ENCODE assay signal across 22 cellular contexts in genomic region chr12:56010112-56010570, GRCh38. TPM values are rescaled to one million over a fixed set of nuclear protein-coding genes. Genes with fewer than 3 reads are reported as not detected.
DNase-seq lines count a peak whose midpoint lies in the region; ATAC-seq and TF ChIP-seq lines count a peak whose summit lies in the region.
"Had no signal": no experiment of that assay in that cellular context is flagged by ENCODE, and none has a peak within 500 bp of the region (broad histone marks: within the 10 kb centered on the region; RNA-seq: fewer than 3 reads in every experiment).

No MANE protein-coding gene starts in this region.

- H3K9me3 Mint-ChIP-seq in activated naive CD8-positive, alpha-beta T cell (ENCODE audit: low read depth) = no peaks in the 10 kb centered on the region
- no peaks in the 10 kb centered on the region for H3K9me3 Mint-ChIP-seq in activated naive CD8-positive, alpha-beta T cell treated with anti-CD3 and anti-CD28 coated beads, Interleukin-2, amount 50 U/mL, for 24 hours
- no peaks in the 10 kb centered on the region for H3K9me3 Mint-ChIP-seq in chondrocyte (ENCODE audit: low read depth)
- H3K9me3 Mint-ChIP-seq: activated CD8-positive, alpha-beta T cell treated with anti-CD3 and anti-CD28 coated beads for 36 hours had no signal

- H3K9me3 ChIP-seq in stomach smooth muscle (ENCODE audit: control insufficient read depth in 2 of 2, low read length in 2 of 2) = no peaks in the 10 kb centered on the region
- H3K9me3 ChIP-seq: right atrium auricular region, stomach, uterus had no signal

- peaks cover 10% of the 10 kb centered on the region for H3K36me3 Mint-ChIP-seq in activated naive CD8-positive, alpha-beta T cell
- no peaks in the 10 kb centered on the region for H3K36me3 Mint-ChIP-seq in activated naive CD8-positive, alpha-beta T cell treated with anti-CD3 and anti-CD28 coated beads, Interleukin-2, amount 50 U/mL, for 24 hours (ENCODE audit: low read depth)
- no peaks in the 10 kb centered on the region for H3K36me3 Mint-ChIP-seq in chondrocyte (ENCODE audit: low read depth)

- no peak overlapping the region for H3K27ac Mint-ChIP-seq in activated naive CD8-positive, alpha-beta T cell
- no peak overlapping the region for H3K27ac Mint-ChIP-seq in activated naive CD8-positive, alpha-beta T cell treated with anti-CD3 and anti-CD28 coated beads, Interleukin-2, amount 50 U/mL, for 24 hours
- no peak overlapping the region for H3K27ac Mint-ChIP-seq in chondrocyte (ENCODE audit: unreplicated experiment)
- H3K27ac Mint-ChIP-seq: activated CD8-positive, alpha-beta T cell treated with anti-CD3 and anti-CD28 coated beads for 36 hours had no signal

- H3K27ac ChIP-seq in stomach smooth muscle (ENCODE audit: low read length) = peak overlapping the region; percentile 24
- H3K27ac ChIP-seq: GM23248, right atrium auricular region, stomach, uterus, WERI-Rb-1 had no signal

- peaks cover 0 to 8% of the 10 kb centered on the region in 2 donors for H3K36me3 ChIP-seq in stomach smooth muscle (ENCODE audit: control insufficient read depth in 2 of 2, insufficient read depth in 2 of 2, low read length in 2 of 2)
- H3K36me3 ChIP-seq: right atrium auricular region, uterus had no signal

- H3K27me3 ChIP-seq in stomach smooth muscle (ENCODE audit: control insufficient read depth in 1 of 2, insufficient read depth in 2 of 2, low read length in 2 of 2) = no peaks in the 10 kb centered on the region
- H3K27me3 ChIP-seq: right atrium auricular region, stomach, uterus had no signal

- DNase-seq in activated naive CD8-positive, alpha-beta T cell treated with anti-CD3 and anti-CD28 coated beads, Interleukin-2, amount 50 U/mL, for 24 hours = no peak
- DNase-seq in chondrocyte (ENCODE audit: low spot score) (peak; percentile 13), EL (no peak)
- DNase-seq: activated CD8-positive, alpha-beta T cell treated with anti-CD3 and anti-CD28 coated beads for 36 hours; C1 segment of cervical spinal cord; DMS53; effector memory CD4-positive, alpha-beta T cell; GM23248; islet precursor cell; mesendoderm; MV-4-11; NCI-H2029 treated with DMSO at 0.1 percent for 48 hours; NCI-H446 treated with DMSO at 0.1 percent for 48 hours; Right ventricle myocardium superior; stomach; T-helper 1 cell; uterus; WERI-Rb-1 had no signal

- peaks cover 12% of the 10 kb centered on the region for H3K4me1 ChIP-seq in stomach smooth muscle (ENCODE audit: control insufficient read depth, insufficient read depth, low read length)
- H3K4me1 ChIP-seq: uterus had no signal

- TF ChIP-seq CTCF in chondrocyte (IDR thresholded peaks at IDR 0.05) = no peak

- H3K27me3 Mint-ChIP-seq in activated naive CD8-positive, alpha-beta T cell = no peaks in the 10 kb centered on the region
- no peaks in the 10 kb centered on the region for H3K27me3 Mint-ChIP-seq in activated naive CD8-positive, alpha-beta T cell treated with anti-CD3 and anti-CD28 coated beads, Interleukin-2, amount 50 U/mL, for 24 hours
- no peaks in the 10 kb centered on the region for H3K27me3 Mint-ChIP-seq in chondrocyte (ENCODE audit: low read depth)
- H3K27me3 Mint-ChIP-seq: activated CD8-positive, alpha-beta T cell treated with anti-CD3 and anti-CD28 coated beads for 36 hours had no signal

- no peak for ATAC-seq in activated naive CD8-positive, alpha-beta T cell treated with anti-CD3 and anti-CD28 coated beads, Interleukin-2, amount 50 U/mL, for 24 hours
- no peak for ATAC-seq in HG03342 (IDR thresholded peaks at IDR 0.05; ENCODE audit: unreplicated experiment)
- ATAC-seq: activated CD8-positive, alpha-beta T cell treated with anti-CD3 and anti-CD28 coated beads for 36 hours had no signal

- H3K4me3 Mint-ChIP-seq in activated naive CD8-positive, alpha-beta T cell = peak overlapping the region; percentile 40
- no peak overlapping the region for H3K4me3 Mint-ChIP-seq in activated naive CD8-positive, alpha-beta T cell treated with anti-CD3 and anti-CD28 coated beads, Interleukin-2, amount 50 U/mL, for 24 hours
- H3K4me3 Mint-ChIP-seq in chondrocyte (ENCODE audit: unreplicated experiment) = no peak overlapping the region
- H3K4me3 Mint-ChIP-seq: activated CD8-positive, alpha-beta T cell treated with anti-CD3 and anti-CD28 coated beads for 36 hours had no signal

- no peak overlapping the region for H3K9ac ChIP-seq in stomach smooth muscle (ENCODE audit: low read length in 2 of 2)
- H3K9ac ChIP-seq: GM23248 had no signal

- peaks cover 35% of the 10 kb centered on the region for H3K4me1 Mint-ChIP-seq in activated naive CD8-positive, alpha-beta T cell (ENCODE audit: low read depth)
- H3K4me1 Mint-ChIP-seq in activated naive CD8-positive, alpha-beta T cell treated with anti-CD3 and anti-CD28 coated beads, Interleukin-2, amount 50 U/mL, for 24 hours = peaks cover 28% of the 10 kb centered on the region
- peaks cover 15% of the 10 kb centered on the region for H3K4me1 Mint-ChIP-seq in chondrocyte (ENCODE audit: low read depth)

- H3K4me3 ChIP-seq in stomach smooth muscle (ENCODE audit: low read length in 2 of 2) = no peak overlapping the region
- H3K4me3 ChIP-seq: GM23248, right atrium auricular region, stomach, uterus had no signal

RNA-seq across cellular contexts. Expression of gene IKZF4, which starts 10.7 kb away (rescaled TPM):
- total RNA-seq in chondrocyte = 5.3 to 6.1 TPM (median 5.7 TPM) in 3 replicates

RNA-seq across cellular contexts. Expression of gene SUOX, which starts 13.1 kb away (rescaled TPM):
- total RNA-seq in chondrocyte = 11.4 to 18.2 TPM (median 13.9 TPM) in 3 replicates

RNA-seq across cellular contexts. Expression of gene RPS26, which starts 31.6 kb away (rescaled TPM):
- 15.8 to 27.8 TPM (median 19.5 TPM) in 3 replicates for total RNA-seq in chondrocyte

RNA-seq across cellular contexts. Expression of gene RAB5B, which starts 36.3 kb away (rescaled TPM):
- total RNA-seq in chondrocyte = 105 TPM in 3 replicates

RNA-seq across cellular contexts. Expression of gene CDK2, which starts 43.5 kb away (rescaled TPM):
- 25.5 to 41.4 TPM (median 26.1 TPM) in 3 replicates for total RNA-seq in chondrocyte
